In genomic region chr7:140358771-140359095, GRCh38 we compare ENCODE assay signal across 10 cellular contexts. TPM values are rescaled to one million over a fixed set of nuclear protein-coding genes. Genes with fewer than 3 reads are reported as not detected.
A peak's percentile ranks its signal among the peaks of the same experiment; 100 is the strongest.
DNase-seq lines count a peak whose midpoint lies in the region; ATAC-seq and FAIRE-seq lines count a peak whose summit lies in the region.
"Had no signal": no experiment of that assay in that cellular context is flagged by ENCODE, and none has a peak within 500 bp of the region (broad histone marks: within the 10 kb centered on the region; RNA-seq: fewer than 3 reads in every experiment).

No MANE protein-coding gene starts in this region.

- H3K27me3 ChIP-seq in effector memory CD4-positive, alpha-beta T cell (replicated peaks; ENCODE audit: control insufficient read depth, insufficient read depth, low read length, poor library complexity, severe bottlenecking) = no peaks in the 10 kb centered on the region
- H3K27me3 ChIP-seq in Karpas-422 (ENCODE audit: low read length) = no peaks in the 10 kb centered on the region

- no peak overlapping the region for H3K9ac ChIP-seq in Karpas-422 (ENCODE audit: low read length)

- no peak overlapping the region for H3K4me2 ChIP-seq in Karpas-422 (ENCODE audit: low read depth, low read length, poor library complexity, severe bottlenecking)

- peak overlapping the region; percentile 74 to 86 for H3K4me3 Mint-ChIP-seq in stimulated activated naive CD8-positive, alpha-beta T cell treated with anti-CD3 and anti-CD28 coated beads, Interleukin-15, amount 100 ng/mL, for 72 hours

- H3K27ac ChIP-seq in effector memory CD4-positive, alpha-beta T cell (ENCODE audit: insufficient read depth, low read length, poor library complexity, severe bottlenecking) = peak overlapping the region; percentile 42
- H3K27ac ChIP-seq in Karpas-422 (ENCODE audit: low read length) = no peak overlapping the region

- no peaks in the 10 kb centered on the region for H3K9me2 ChIP-seq in Karpas-422 (replicated peaks; ENCODE audit: insufficient read depth, low read length)

- H3K9me3 ChIP-seq in effector memory CD4-positive, alpha-beta T cell (ENCODE audit: control insufficient read depth, low read length) = no peaks in the 10 kb centered on the region
- no peaks in the 10 kb centered on the region for H3K9me3 ChIP-seq in Karpas-422 (ENCODE audit: low read length)

- peak overlapping the region; percentile 31 for H3K4me3 ChIP-seq in effector memory CD4-positive, alpha-beta T cell (ENCODE audit: insufficient read depth, low read depth, low read length, poor library complexity, severe bottlenecking)
- no peak overlapping the region for H3K4me3 ChIP-seq in Karpas-422 (ENCODE audit: low read length)

- peaks cover 38% of the 10 kb centered on the region for H3K4me1 Mint-ChIP-seq in stimulated activated naive CD8-positive, alpha-beta T cell treated with anti-CD3 and anti-CD28 coated beads, Interleukin-15, amount 100 ng/mL, for 72 hours

- ATAC-seq in left cardiac atrium = peak; percentile 34 to 44
- peak; percentile 71 for ATAC-seq in stimulated activated naive CD8-positive, alpha-beta T cell treated with anti-CD3 and anti-CD28 coated beads, Interleukin-15, amount 100 ng/mL, for 72 hours

- no peaks in the 10 kb centered on the region for H3K4me1 ChIP-seq in effector memory CD4-positive, alpha-beta T cell (ENCODE audit: control insufficient read depth, insufficient read depth, low read length, poor library complexity, severe bottlenecking)
- peaks cover 2% of the 10 kb centered on the region for H3K4me1 ChIP-seq in Karpas-422 (ENCODE audit: low read length)

- H3K36me3 ChIP-seq in effector memory CD4-positive, alpha-beta T cell (ENCODE audit: control insufficient read depth, insufficient read depth, low read length) = peaks cover 4% of the 10 kb centered on the region
- no peaks in the 10 kb centered on the region for H3K36me3 ChIP-seq in Karpas-422 (ENCODE audit: insufficient read depth, low read length)

- H3K9me3 Mint-ChIP-seq in stimulated activated naive CD8-positive, alpha-beta T cell treated with anti-CD3 and anti-CD28 coated beads, Interleukin-15, amount 100 ng/mL, for 72 hours = no peaks in the 10 kb centered on the region

- no peak for FAIRE-seq in RCC 7860 (lab: Jason Lieb, UNC)

- no peaks in the 10 kb centered on the region for H3K27me3 Mint-ChIP-seq in stimulated activated naive CD8-positive, alpha-beta T cell treated with anti-CD3 and anti-CD28 coated beads, Interleukin-15, amount 100 ng/mL, for 72 hours

- intact Hi-C loops in left cardiac atrium (cut with DNase I) = no loop called here
- intact Hi-C loops in cardiac septum (cut with DNase I) = no loop called here

- H2AFZ ChIP-seq in Karpas-422 (ENCODE audit: low read length) = no peak overlapping the region

- no peaks in the 10 kb centered on the region for H3K79me2 ChIP-seq in Karpas-422 (ENCODE audit: low read length)

- no peaks in the 10 kb centered on the region for H4K20me1 ChIP-seq in Karpas-422 (ENCODE audit: insufficient read depth, low read depth, low read length)

- peak overlapping the region; percentile 60 to 82 for H3K27ac Mint-ChIP-seq in stimulated activated naive CD8-positive, alpha-beta T cell treated with anti-CD3 and anti-CD28 coated beads, Interleukin-15, amount 100 ng/mL, for 72 hours

- no peak for DNase-seq in left cardiac atrium
- no peak for DNase-seq in cardiac septum (ENCODE audit: low spot score)
- DNase-seq in T-helper 2 cell = peak in 4 of 5 experiments; percentile 9 to 82 (median 16)
- DNase-seq in effector memory CD4-positive, alpha-beta T cell = peak in 1 of 3 donors; percentile 21
- no peak for DNase-seq in stimulated activated naive CD8-positive, alpha-beta T cell treated with anti-CD3 and anti-CD28 coated beads, Interleukin-15, amount 100 ng/mL, for 72 hours
- no peak for DNase-seq in RCC 7860 (ENCODE audit: low spot score)
- no peak for DNase-seq in Karpas-422
- DNase-seq in NCI-H524 treated with DMSO at 0.1 percent for 48 hours (lab: John Stamatoyannopoulos, UW) = no peak
- DNase-seq: NCI-H510A treated with DMSO at 0.1 percent for 48 hours had no signal

RNA-seq across cellular contexts. Expression of gene SLC37A3, which starts 39.6 kb away (rescaled TPM):
- 10 to 100 TPM; 11.4 to 18.7 TPM for total RNA-seq in left cardiac atrium
- 13.2 TPM for total RNA-seq in cardiac septum
- 4.2 and 5.6 TPM in 2 replicates for total RNA-seq in Karpas-422 (2014; rRNA removed; shearing (Covaris generic); ENCODE audit: low replicate concordance)

RNA-seq across cellular contexts. Expression of gene RAB19, which starts 45.1 kb away (rescaled TPM):
- total RNA-seq in left cardiac atrium (not detected), cardiac septum (not detected)
- not detected in 2 replicates for total RNA-seq in Karpas-422 (2014; rRNA removed; shearing (Covaris generic); ENCODE audit: low replicate concordance)
- total RNA-seq: glomerular endothelial cell had no signal

Comparison
In these comparisons a context has a peak if more than half of its experiments do, and no peak if none do; other contexts are left out.
1. DNase-seq: peak in T-helper 2 cell (4 of 5); none in left cardiac atrium (single experiment), cardiac septum (single experiment), stimulated activated naive CD8-positive, alpha-beta T cell treated with anti-CD3 and anti-CD28 coated beads, Interleukin-15, amount 100 ng/mL, for 72 hours (0 of 2), RCC 7860 (single experiment), Karpas-422 (single experiment) and NCI-H524 treated with DMSO at 0.1 percent for 48 hours (single experiment).